Comparison of ENCODE assay signal across 8 cellular contexts in the genomic region with DNA sequence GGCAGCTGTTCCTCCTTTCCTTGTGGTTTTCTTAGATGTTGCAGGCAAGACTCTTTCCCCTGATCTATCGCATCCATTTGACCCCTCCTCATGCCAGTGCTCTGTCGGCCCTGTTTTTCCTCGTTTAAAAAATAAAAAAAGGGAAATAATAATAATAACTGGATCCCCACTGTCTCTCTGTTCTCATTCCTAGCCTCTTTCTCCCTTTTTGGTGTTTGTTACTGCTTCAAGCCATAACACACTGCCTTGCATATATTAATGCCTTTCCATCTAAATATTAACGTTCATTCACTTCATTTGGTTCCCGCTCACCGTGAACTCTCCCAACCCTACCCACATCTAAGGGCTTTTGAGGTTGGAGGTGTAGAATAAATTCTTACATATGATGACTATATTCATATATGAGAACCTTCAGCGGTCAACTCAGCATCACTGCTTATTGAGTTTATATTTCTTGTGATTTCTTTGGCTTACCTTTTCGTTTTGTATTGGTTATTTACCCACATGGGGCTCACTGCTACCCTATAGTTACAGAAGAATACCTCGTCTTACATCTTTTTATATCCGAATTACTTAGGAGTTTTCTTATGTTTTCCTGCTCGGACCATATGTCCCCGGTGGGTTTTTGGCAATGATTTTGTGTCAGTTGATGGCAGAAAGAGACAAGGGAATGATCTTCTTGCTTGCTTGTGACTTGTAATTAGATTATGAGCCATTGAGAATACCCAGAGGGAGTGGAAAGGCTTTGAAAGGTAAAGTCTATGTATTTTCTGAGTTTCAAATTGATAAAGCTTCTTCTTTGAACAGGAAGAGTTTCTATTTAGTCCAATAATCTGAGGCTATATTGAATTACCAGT. TPM values are rescaled to one million over a fixed set of nuclear protein-coding genes. Genes with fewer than 3 reads are reported as not detected.
DNase-seq lines count a peak whose midpoint lies in the region; ATAC-seq and TF ChIP-seq lines count a peak whose summit lies in the region.

No MANE protein-coding gene starts in this region.

- peaks cover 3% of the 10 kb centered on the region for H3K27me3 Mint-ChIP-seq in activated CD8-positive, alpha-beta T cell treated with anti-CD3 and anti-CD28 coated beads for 36 hours

- no peak for TF ChIP-seq CTCF in activated CD8-positive, alpha-beta T cell treated with anti-CD3 and anti-CD28 coated beads for 36 hours (IDR thresholded peaks at IDR 0.05)

- H3K36me3 Mint-ChIP-seq in activated CD8-positive, alpha-beta T cell treated with anti-CD3 and anti-CD28 coated beads for 36 hours (ENCODE audit: low read depth) = no peaks in the 10 kb centered on the region

- POLR2A ChIA-PET in activated CD8-positive, alpha-beta T cell treated with anti-CD3 and anti-CD28 coated beads for 36 hours (lab: Charles Lee) = no interaction called here

- intact Hi-C loops in activated CD8-positive, alpha-beta T cell treated with anti-CD3 and anti-CD28 coated beads for 36 hours (cut with micrococcal nuclease) = loop anchor here (2.0 kb wide), 1 partner anchor 348 kb away; a partner anchor contains a TSS

- H3K4me3 ChIP-seq in iPS-11a (ENCODE audit: low read depth, low read length) (peak overlapping the region; percentile 82), stomach smooth muscle (ENCODE audit: low read length in 2 of 2) (peak overlapping the region; percentile 96 to 99)

- peak overlapping the region; percentile 85 for H3K27ac ChIP-seq in stomach smooth muscle (ENCODE audit: low read length)

- H3K27ac Mint-ChIP-seq in activated CD8-positive, alpha-beta T cell treated with anti-CD3 and anti-CD28 coated beads for 36 hours = no peak overlapping the region

- no peaks in the 10 kb centered on the region for H3K9me3 Mint-ChIP-seq in activated CD8-positive, alpha-beta T cell treated with anti-CD3 and anti-CD28 coated beads for 36 hours

- peaks cover 18% of the 10 kb centered on the region for H3K4me1 Mint-ChIP-seq in activated CD8-positive, alpha-beta T cell treated with anti-CD3 and anti-CD28 coated beads for 36 hours (ENCODE audit: low read depth)

- peak; percentile 20 for ATAC-seq in GM21360 (IDR thresholded peaks at IDR 0.05; ENCODE audit: unreplicated experiment)
- ATAC-seq in HG03571 (IDR thresholded peaks at IDR 0.05; ENCODE audit: unreplicated experiment) = peak; percentile 22
- no peak for ATAC-seq in activated CD8-positive, alpha-beta T cell treated with anti-CD3 and anti-CD28 coated beads for 36 hours

- DNase-seq in ELR (ENCODE audit: low read depth) (peak; percentile 48), MV-4-11 (lab: John Stamatoyannopoulos, UW) (no peak), LoVo (ENCODE audit: low spot score) (no peak)
- peak; percentile 44 for DNase-seq in activated CD8-positive, alpha-beta T cell treated with anti-CD3 and anti-CD28 coated beads for 36 hours

- H3K27me3 ChIP-seq in stomach smooth muscle (ENCODE audit: control insufficient read depth in 1 of 2, insufficient read depth in 2 of 2, low read length in 2 of 2) = no peaks in the 10 kb centered on the region

- no peaks in the 10 kb centered on the region for H3K9me3 ChIP-seq in stomach smooth muscle (ENCODE audit: control insufficient read depth in 2 of 2, low read length in 2 of 2)

- CTCF ChIA-PET in activated CD8-positive, alpha-beta T cell treated with anti-CD3 and anti-CD28 coated beads for 36 hours (lab: Charles Lee) = interaction anchor here (1.7 kb wide), 1 partner anchor 10 kb away, joined by 4 read pairs; no protein-coding TSS in a partner anchor

- H3K4me3 Mint-ChIP-seq in activated CD8-positive, alpha-beta T cell treated with anti-CD3 and anti-CD28 coated beads for 36 hours = no peak overlapping the region

- peak overlapping the region; percentile 92 to 93 for H3K9ac ChIP-seq in stomach smooth muscle (ENCODE audit: low read length in 2 of 2)

- H3K4me1 ChIP-seq in stomach smooth muscle (ENCODE audit: control insufficient read depth, insufficient read depth, low read length) = peaks cover 4% of the 10 kb centered on the region

- no peaks in the 10 kb centered on the region for H3K36me3 ChIP-seq in stomach smooth muscle (ENCODE audit: control insufficient read depth in 2 of 2, insufficient read depth in 2 of 2, low read length in 2 of 2)

RNA-seq across cellular contexts. Expression of a gene that starts 0.8 kb away (rescaled TPM):
- total RNA-seq in activated CD8-positive, alpha-beta T cell treated with anti-CD3 and anti-CD28 coated beads for 36 hours = 10 to 100 TPM; 13.7 to 15.5 TPM

Comparison
In these comparisons a context has a peak if more than half of its experiments do, and no peak if none do; other contexts are left out.
1. DNase-seq: peak in ELR (single experiment) and activated CD8-positive, alpha-beta T cell treated with anti-CD3 and anti-CD28 coated beads for 36 hours (single experiment); none in MV-4-11 (single experiment) and LoVo (single experiment).